In the genomic region with DNA sequence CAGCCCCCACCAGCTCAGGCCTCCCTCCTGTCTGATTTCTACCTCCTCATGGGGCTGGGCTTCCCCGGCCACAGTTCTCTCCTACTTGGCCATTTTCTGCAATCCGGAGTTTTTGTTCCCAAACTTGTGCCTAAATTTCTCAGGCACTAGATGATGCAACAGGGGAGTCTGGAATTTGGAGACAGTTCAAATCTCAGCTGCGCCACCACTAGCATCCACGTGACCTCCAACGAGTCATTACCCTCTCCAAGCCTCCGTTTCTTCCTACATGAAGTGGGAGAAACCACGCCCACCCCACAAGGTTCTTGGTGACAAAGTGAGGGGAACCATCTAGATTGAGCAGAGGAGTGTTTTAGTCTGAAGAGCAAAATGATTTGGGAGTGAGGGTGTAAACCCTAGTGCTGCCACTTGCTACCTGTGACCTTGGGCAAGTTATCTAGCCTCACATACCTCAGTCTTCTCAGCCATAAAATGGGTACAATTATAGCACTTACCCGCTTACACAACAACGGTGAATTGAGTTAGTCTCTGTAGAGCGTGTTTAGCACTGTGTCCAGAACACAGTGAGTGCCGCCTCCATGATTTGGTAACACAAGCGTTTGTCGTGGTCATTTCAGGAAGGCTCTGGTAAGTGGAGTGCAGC, we compare ENCODE assay signal across 1 cellular context.
TF ChIP-seq lines count a peak whose summit lies in the region.

No MANE protein-coding gene starts in this region.

TF ChIP-seq in K562, 482 proteins besides CTCF, POLR2A, EP300 and RAD21 (continued from another document and continues in another):
- TF ChIP-seq, protein P1, sequence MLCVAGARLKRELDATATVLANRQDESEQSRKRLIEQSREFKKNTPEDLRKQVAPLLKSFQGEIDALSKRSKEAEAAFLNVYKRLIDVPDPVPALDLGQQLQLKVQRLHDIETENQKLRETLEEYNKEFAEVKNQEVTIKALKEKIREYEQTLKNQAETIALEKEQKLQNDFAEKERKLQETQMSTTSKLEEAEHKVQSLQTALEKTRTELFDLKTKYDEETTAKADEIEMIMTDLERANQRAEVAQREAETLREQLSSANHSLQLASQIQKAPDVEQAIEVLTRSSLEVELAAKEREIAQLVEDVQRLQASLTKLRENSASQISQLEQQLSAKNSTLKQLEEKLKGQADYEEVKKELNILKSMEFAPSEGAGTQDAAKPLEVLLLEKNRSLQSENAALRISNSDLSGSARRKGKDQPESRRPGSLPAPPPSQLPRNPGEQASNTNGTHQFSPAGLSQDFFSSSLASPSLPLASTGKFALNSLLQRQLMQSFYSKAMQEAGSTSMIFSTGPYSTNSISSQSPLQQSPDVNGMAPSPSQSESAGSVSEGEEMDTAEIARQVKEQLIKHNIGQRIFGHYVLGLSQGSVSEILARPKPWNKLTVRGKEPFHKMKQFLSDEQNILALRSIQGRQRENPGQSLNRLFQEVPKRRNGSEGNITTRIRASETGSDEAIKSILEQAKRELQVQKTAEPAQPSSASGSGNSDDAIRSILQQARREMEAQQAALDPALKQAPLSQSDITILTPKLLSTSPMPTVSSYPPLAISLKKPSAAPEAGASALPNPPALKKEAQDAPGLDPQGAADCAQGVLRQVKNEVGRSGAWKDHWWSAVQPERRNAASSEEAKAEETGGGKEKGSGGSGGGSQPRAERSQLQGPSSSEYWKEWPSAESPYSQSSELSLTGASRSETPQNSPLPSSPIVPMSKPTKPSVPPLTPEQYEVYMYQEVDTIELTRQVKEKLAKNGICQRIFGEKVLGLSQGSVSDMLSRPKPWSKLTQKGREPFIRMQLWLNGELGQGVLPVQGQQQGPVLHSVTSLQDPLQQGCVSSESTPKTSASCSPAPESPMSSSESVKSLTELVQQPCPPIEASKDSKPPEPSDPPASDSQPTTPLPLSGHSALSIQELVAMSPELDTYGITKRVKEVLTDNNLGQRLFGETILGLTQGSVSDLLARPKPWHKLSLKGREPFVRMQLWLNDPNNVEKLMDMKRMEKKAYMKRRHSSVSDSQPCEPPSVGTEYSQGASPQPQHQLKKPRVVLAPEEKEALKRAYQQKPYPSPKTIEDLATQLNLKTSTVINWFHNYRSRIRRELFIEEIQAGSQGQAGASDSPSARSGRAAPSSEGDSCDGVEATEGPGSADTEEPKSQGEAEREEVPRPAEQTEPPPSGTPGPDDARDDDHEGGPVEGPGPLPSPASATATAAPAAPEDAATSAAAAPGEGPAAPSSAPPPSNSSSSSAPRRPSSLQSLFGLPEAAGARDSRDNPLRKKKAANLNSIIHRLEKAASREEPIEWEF (CRISPR knock-in tag; IDR thresholded peaks at IDR 0.05) = no peak
- TF ChIP-seq MCM5 (IDR thresholded peaks at IDR 0.05; ENCODE audit: low read depth) = no peak
- TF ChIP-seq JUNB (CRISPR knock-in tag; conservative IDR thresholded peaks at IDR 0.05) = no peak
- 0 out of 2 replicates have a peak, but pooled peaks have one; percentile 24 for TF ChIP-seq ATF7 (IDR thresholded peaks at IDR 0.05)
- TF ChIP-seq, protein P2, sequence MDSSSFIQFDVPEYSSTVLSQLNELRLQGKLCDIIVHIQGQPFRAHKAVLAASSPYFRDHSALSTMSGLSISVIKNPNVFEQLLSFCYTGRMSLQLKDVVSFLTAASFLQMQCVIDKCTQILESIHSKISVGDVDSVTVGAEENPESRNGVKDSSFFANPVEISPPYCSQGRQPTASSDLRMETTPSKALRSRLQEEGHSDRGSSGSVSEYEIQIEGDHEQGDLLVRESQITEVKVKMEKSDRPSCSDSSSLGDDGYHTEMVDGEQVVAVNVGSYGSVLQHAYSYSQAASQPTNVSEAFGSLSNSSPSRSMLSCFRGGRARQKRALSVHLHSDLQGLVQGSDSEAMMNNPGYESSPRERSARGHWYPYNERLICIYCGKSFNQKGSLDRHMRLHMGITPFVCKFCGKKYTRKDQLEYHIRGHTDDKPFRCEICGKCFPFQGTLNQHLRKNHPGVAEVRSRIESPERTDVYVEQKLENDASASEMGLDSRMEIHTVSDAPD (CRISPR knock-in tag; IDR thresholded peaks at IDR 0.05) = no peak
- peak; percentile 24; the same call in 1 of the 2 replicates for TF ChIP-seq JUND (IDR thresholded peaks at IDR 0.05; ENCODE audit: borderline replicate concordance, low read depth, low read length)
- no peak for TF ChIP-seq JUND (tag; IDR thresholded peaks at IDR 0.05; ENCODE audit: borderline replicate concordance, low read depth, low read length)
- TF ChIP-seq BRCA1 (IDR thresholded peaks at IDR 0.05) = no peak
- no peak for TF ChIP-seq BRCA1 (CRISPR knock-in tag; IDR thresholded peaks at IDR 0.05)
- TF ChIP-seq HDAC6 (IDR thresholded peaks at IDR 0.05; ENCODE audit: low read depth, low read length) = no peak
- TF ChIP-seq BHLHE40 (IDR thresholded peaks at IDR 0.05; ENCODE audit: low read length) = peak; percentile 63
- no peak for TF ChIP-seq RBM34 (IDR thresholded peaks at IDR 0.05; ENCODE audit: borderline replicate concordance, insufficient read depth, low read length)
- TF ChIP-seq CHD4 (IDR thresholded peaks at IDR 0.05; ENCODE audit: insufficient read depth, insufficient replicate concordance, low read depth, low read length, poor library complexity, severe bottlenecking) = peak; percentile 88
- TF ChIP-seq NFYB (IDR thresholded peaks at IDR 0.05; ENCODE audit: extremely low read depth, insufficient read length) = no peak
- TF ChIP-seq CEBPB (tag; IDR thresholded peaks at IDR 0.05) = peak; percentile 74
- 0 out of 2 replicates have a peak, but pooled peaks have one; percentile 33 for TF ChIP-seq SMAD4 (CRISPR knock-in tag; conservative IDR thresholded peaks at IDR 0.05)
- TF ChIP-seq, protein P3, sequence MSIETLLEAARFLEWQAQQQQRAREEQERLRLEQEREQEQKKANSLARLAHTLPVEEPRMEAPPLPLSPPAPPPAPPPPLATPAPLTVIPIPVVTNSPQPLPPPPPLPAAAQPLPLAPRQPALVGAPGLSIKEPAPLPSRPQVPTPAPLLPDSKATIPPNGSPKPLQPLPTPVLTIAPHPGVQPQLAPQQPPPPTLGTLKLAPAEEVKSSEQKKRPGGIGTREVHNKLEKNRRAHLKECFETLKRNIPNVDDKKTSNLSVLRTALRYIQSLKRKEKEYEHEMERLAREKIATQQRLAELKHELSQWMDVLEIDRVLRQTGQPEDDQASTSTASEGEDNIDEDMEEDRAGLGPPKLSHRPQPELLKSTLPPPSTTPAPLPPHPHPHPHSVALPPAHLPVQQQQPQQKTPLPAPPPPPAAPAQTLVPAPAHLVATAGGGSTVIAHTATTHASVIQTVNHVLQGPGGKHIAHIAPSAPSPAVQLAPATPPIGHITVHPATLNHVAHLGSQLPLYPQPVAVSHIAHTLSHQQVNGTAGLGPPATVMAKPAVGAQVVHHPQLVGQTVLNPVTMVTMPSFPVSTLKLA (conservative IDR thresholded peaks at IDR 0.05) = 0 out of 4 replicates have a peak, but pooled peaks of 1 of the 2 experiments have one; percentile 8
- TF ChIP-seq CTBP1 (IDR thresholded peaks at IDR 0.05; ENCODE audit: borderline replicate concordance) = 0 out of 2 replicates have a peak, but pooled peaks have one; percentile 31
- TF ChIP-seq GATAD2A (IDR thresholded peaks at IDR 0.05) = no peak
- no peak for TF ChIP-seq ATF1 (CRISPR knock-in tag; IDR thresholded peaks at IDR 0.05)
- TF ChIP-seq ATF1 (tag; IDR thresholded peaks at IDR 0.05) = peak; percentile 36
- TF ChIP-seq, protein P4, sequence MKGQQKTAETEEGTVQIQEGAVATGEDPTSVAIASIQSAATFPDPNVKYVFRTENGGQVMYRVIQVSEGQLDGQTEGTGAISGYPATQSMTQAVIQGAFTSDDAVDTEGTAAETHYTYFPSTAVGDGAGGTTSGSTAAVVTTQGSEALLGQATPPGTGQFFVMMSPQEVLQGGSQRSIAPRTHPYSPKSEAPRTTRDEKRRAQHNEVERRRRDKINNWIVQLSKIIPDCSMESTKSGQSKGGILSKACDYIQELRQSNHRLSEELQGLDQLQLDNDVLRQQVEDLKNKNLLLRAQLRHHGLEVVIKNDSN (CRISPR knock-in tag; IDR thresholded peaks at IDR 0.05) = peak; percentile 56
- TF ChIP-seq TOE1 (IDR thresholded peaks at IDR 0.05; ENCODE audit: borderline replicate concordance) = peak; percentile 26; the same call in 1 of the 2 replicates
- no peak for TF ChIP-seq TOE1 (CRISPR knock-in tag; IDR thresholded peaks at IDR 0.05; ENCODE audit: borderline replicate concordance, low read depth)
- TF ChIP-seq CBX3 (IDR thresholded peaks at IDR 0.05; ENCODE audit: borderline replicate concordance in 1 of 2, low read length in 2 of 2) = 0 out of 3 replicates have a peak, but pooled peaks of 1 of the 2 experiments have one; percentile 43
- TF ChIP-seq ADNP (tag; IDR thresholded peaks at IDR 0.05) = peak; percentile 91
- peak; percentile 94 for TF ChIP-seq SMARCA5 (IDR thresholded peaks at IDR 0.05)
- TF ChIP-seq ZNF408 (CRISPR knock-in tag; IDR thresholded peaks at IDR 0.05; ENCODE audit: low read depth) = no peak
- TF ChIP-seq POU5F1 (IDR thresholded peaks at IDR 0.05; ENCODE audit: borderline replicate concordance, low read depth, low read length, partially characterized antibody) = no peak
- TF ChIP-seq KLF10 (CRISPR knock-in tag; IDR thresholded peaks at IDR 0.05) = no peak
- peak; percentile 89; the same call in 1 of the 2 replicates for TF ChIP-seq CBX1 (IDR thresholded peaks at IDR 0.05; ENCODE audit: low read depth)
- TF ChIP-seq, protein P5, sequence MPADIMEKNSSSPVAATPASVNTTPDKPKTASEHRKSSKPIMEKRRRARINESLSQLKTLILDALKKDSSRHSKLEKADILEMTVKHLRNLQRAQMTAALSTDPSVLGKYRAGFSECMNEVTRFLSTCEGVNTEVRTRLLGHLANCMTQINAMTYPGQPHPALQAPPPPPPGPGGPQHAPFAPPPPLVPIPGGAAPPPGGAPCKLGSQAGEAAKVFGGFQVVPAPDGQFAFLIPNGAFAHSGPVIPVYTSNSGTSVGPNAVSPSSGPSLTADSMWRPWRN (IDR thresholded peaks at IDR 0.05; ENCODE audit: low read depth) = no peak
- TF ChIP-seq HMG20B (CRISPR knock-in tag; IDR thresholded peaks at IDR 0.05) = no peak
- no peak for TF ChIP-seq ETV5 (CRISPR knock-in tag; IDR thresholded peaks at IDR 0.05; ENCODE audit: low read depth)
- no peak for TF ChIP-seq HOXB6 (CRISPR knock-in tag; IDR thresholded peaks at IDR 0.05; ENCODE audit: borderline replicate concordance)
- TF ChIP-seq, protein P6, sequence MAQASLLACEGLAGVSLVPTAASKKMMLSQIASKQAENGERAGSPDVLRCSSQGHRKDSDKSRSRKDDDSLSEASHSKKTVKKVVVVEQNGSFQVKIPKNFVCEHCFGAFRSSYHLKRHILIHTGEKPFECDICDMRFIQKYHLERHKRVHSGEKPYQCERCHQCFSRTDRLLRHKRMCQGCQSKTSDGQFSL (CRISPR knock-in tag; IDR thresholded peaks at IDR 0.05) = 0 out of 2 replicates have a peak, but pooled peaks have one; percentile 16
- TF ChIP-seq, protein P6 (tag; IDR thresholded peaks at IDR 0.05) = no peak
- TF ChIP-seq, protein P7, sequence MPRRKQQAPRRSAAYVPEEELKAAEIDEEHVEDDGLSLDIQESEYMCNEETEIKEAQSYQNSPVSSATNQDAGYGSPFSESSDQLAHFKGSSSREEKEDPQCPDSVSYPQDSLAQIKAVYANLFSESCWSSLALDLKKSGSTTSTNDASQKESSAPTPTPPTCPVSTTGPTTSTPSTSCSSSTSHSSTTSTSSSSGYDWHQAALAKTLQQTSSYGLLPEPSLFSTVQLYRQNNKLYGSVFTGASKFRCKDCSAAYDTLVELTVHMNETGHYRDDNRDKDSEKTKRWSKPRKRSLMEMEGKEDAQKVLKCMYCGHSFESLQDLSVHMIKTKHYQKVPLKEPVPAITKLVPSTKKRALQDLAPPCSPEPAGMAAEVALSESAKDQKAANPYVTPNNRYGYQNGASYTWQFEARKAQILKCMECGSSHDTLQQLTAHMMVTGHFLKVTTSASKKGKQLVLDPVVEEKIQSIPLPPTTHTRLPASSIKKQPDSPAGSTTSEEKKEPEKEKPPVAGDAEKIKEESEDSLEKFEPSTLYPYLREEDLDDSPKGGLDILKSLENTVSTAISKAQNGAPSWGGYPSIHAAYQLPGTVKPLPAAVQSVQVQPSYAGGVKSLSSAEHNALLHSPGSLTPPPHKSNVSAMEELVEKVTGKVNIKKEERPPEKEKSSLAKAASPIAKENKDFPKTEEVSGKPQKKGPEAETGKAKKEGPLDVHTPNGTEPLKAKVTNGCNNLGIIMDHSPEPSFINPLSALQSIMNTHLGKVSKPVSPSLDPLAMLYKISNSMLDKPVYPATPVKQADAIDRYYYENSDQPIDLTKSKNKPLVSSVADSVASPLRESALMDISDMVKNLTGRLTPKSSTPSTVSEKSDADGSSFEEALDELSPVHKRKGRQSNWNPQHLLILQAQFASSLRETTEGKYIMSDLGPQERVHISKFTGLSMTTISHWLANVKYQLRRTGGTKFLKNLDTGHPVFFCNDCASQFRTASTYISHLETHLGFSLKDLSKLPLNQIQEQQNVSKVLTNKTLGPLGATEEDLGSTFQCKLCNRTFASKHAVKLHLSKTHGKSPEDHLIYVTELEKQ (CRISPR knock-in tag; IDR thresholded peaks at IDR 0.05) = no peak
- no peak for TF ChIP-seq ZNF695 (CRISPR knock-in tag; IDR thresholded peaks at IDR 0.05)
- peak; percentile 81 to 90 for TF ChIP-seq KDM1A (IDR thresholded peaks at IDR 0.05)
- TF ChIP-seq PPARD (CRISPR knock-in tag; IDR thresholded peaks at IDR 0.05) = no peak
- TF ChIP-seq RBM25 (IDR thresholded peaks at IDR 0.05; ENCODE audit: low read depth, low read length, severe bottlenecking) = peak; percentile 98
- TF ChIP-seq, protein P8, sequence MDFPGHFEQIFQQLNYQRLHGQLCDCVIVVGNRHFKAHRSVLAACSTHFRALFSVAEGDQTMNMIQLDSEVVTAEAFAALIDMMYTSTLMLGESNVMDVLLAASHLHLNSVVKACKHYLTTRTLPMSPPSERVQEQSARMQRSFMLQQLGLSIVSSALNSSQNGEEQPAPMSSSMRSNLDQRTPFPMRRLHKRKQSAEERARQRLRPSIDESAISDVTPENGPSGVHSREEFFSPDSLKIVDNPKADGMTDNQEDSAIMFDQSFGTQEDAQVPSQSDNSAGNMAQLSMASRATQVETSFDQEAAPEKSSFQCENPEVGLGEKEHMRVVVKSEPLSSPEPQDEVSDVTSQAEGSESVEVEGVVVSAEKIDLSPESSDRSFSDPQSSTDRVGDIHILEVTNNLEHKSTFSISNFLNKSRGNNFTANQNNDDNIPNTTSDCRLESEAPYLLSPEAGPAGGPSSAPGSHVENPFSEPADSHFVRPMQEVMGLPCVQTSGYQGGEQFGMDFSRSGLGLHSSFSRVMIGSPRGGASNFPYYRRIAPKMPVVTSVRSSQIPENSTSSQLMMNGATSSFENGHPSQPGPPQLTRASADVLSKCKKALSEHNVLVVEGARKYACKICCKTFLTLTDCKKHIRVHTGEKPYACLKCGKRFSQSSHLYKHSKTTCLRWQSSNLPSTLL (IDR thresholded peaks at IDR 0.05) = no peak
- TF ChIP-seq ZNF316 (IDR thresholded peaks at IDR 0.05) = no peak
- 0 out of 2 replicates have a peak, but pooled peaks have one; percentile 39 for TF ChIP-seq ZNF24 (IDR thresholded peaks at IDR 0.05)
- peak; percentile 43 to 65; a peak in 3 of 4 replicates for TF ChIP-seq RCOR1 (IDR thresholded peaks at IDR 0.05; ENCODE audit: borderline replicate concordance in 1 of 2, low read depth in 2 of 2, low read length in 2 of 2)
- TF ChIP-seq HDAC1 (IDR thresholded peaks at IDR 0.05) = 0 out of 4 replicates have a peak, but pooled peaks of 1 of the 2 experiments have one; percentile 32
- peak; percentile 30; the same call in 1 of the 2 replicates for TF ChIP-seq RAD51 (IDR thresholded peaks at IDR 0.05; ENCODE audit: borderline replicate concordance, low read depth)
- TF ChIP-seq BCOR (IDR thresholded peaks at IDR 0.05) = peak; percentile 98
- TF ChIP-seq ESRRA (IDR thresholded peaks at IDR 0.05; ENCODE audit: borderline replicate concordance, low read depth) = peak; percentile 88
- TF ChIP-seq SNIP1 (IDR thresholded peaks at IDR 0.05; ENCODE audit: low read depth) = no peak
- TF ChIP-seq SRSF7 (optimal IDR thresholded peaks at IDR 0.05; ENCODE audit: low read depth, low read length) = no peak
